Comparison of ENCODE assay signal across 16 cellular contexts in genomic region chr20:25081730-25082497, GRCh38. TPM values are rescaled to one million over a fixed set of nuclear protein-coding genes. Genes with fewer than 3 reads are reported as not detected.
DNase-seq lines count a peak whose midpoint lies in the region; ATAC-seq and TF ChIP-seq lines count a peak whose summit lies in the region.
"Had no signal": no experiment of that assay in that cellular context is flagged by ENCODE, and none has a peak within 500 bp of the region (broad histone marks: within the 10 kb centered on the region; RNA-seq: fewer than 3 reads in every experiment).

VSX1 (minus strand) TSS chr20:25082141; CDS start chr20:25082096, 45 bp downstream.

- DNase-seq in left ventricle myocardium inferior (no peak), heart right ventricle (no peak), WERI-Rb-1 (no peak), testis (no peak), activated gamma-delta T cell (lab: John Stamatoyannopoulos, UW) (no peak), NCI-H1417 treated with DMSO at 0.1 percent for 48 hours (lab: John Stamatoyannopoulos, UW) (no peak)
- no peak for DNase-seq in T-helper 2 cell treated with Interferon-gamma antibody and Interleukin-4, amounts not matched to agents 5 μg/mL and 100 μg/mL, for 36 hours (ENCODE audit: low spot score)
- DNase-seq: MG63; NCI-H2171 treated with DMSO at 0.1 percent for 48 hours; stimulated activated naive CD4-positive, alpha-beta T cell treated with Interleukin-2 at 50 U/mL for 16 hours had no signal

- no peak for ATAC-seq in heart right ventricle

- peaks cover 5% of the 10 kb centered on the region for H3K4me1 Mint-ChIP-seq in T-helper 2 cell treated with Interferon-gamma antibody and Interleukin-4, amounts not matched to agents 5 μg/mL and 100 μg/mL, for 36 hours (ENCODE audit: low read depth)

- TF ChIP-seq POLR2A in testis (IDR thresholded peaks at IDR 0.05): no peak

- H3K36me3 Mint-ChIP-seq in T-helper 2 cell treated with Interferon-gamma antibody and Interleukin-4, amounts not matched to agents 5 μg/mL and 100 μg/mL, for 36 hours (ENCODE audit: low read depth): no peaks in the 10 kb centered on the region

- 4 to 5% methylated on average over 55 to 67 of the region's 67 CpGs for WGBS in heart right ventricle, 2 donors
- WGBS in testis, 2 donors: 7 to 19% methylated on average over 4 to 37 of the region's 67 CpGs

- H3K4me3 ChIP-seq in left ventricle myocardium inferior (peak within 1 kb of the TSS; percentile 28), heart right ventricle (peak within 1 kb of the TSS in 1 of 10 donors; percentile 3), WERI-Rb-1 (ENCODE audit: low read depth, low read length) (peak within 1 kb of the TSS; percentile 48), iPS-18c (ENCODE audit: insufficient read depth, low read depth, low read length) (peak within 1 kb of the TSS; percentile 36), testis (peak within 1 kb of the TSS; percentile 4 to 36)
- H3K4me3 ChIP-seq: BLaER1 treated with 17β-estradiol and CSF1 and Interleukin-3, amounts not matched to agents 10 nM and 100 nM; MG63; SK-N-MC had no signal

- H3K4me3 Mint-ChIP-seq in T-helper 2 cell treated with Interferon-gamma antibody and Interleukin-4, amounts not matched to agents 5 μg/mL and 100 μg/mL, for 36 hours: no peak within 1 kb of the TSS

- H3K27ac ChIP-seq in left ventricle myocardium inferior (replicated peaks) (no peak within 1 kb of the TSS), heart right ventricle (no peak within 1 kb of the TSS), WERI-Rb-1 (no peak within 1 kb of the TSS), testis (no peak within 1 kb of the TSS)
- H3K27ac ChIP-seq: ascending aorta; BLaER1 treated with 17β-estradiol and CSF1 and Interleukin-3, amounts not matched to agents 10 nM and 100 nM; SK-N-MC had no signal

- no peaks in the 10 kb centered on the region for H3K36me3 ChIP-seq in left ventricle myocardium inferior
- no peaks in the 10 kb centered on the region for H3K36me3 ChIP-seq in heart right ventricle
- H3K36me3 ChIP-seq in WERI-Rb-1: no peaks in the 10 kb centered on the region
- no peaks in the 10 kb centered on the region for H3K36me3 ChIP-seq in testis (ENCODE audit: low read depth, missing control alignments)
- H3K36me3 ChIP-seq: ascending aorta; BLaER1 treated with 17β-estradiol and CSF1 and Interleukin-3, amounts not matched to agents 10 nM and 100 nM; MG63 had no signal

- intact Hi-C loops in left ventricle myocardium inferior (cut with micrococcal nuclease) (loop anchor here (10.0 kb wide), 1 partner anchor 83 kb away; no protein-coding TSS in a partner anchor), heart right ventricle (cut with DNase I) (loop anchor here in 7 of 10 donors (2.0 to 10.0 kb wide), 5 partner anchors 93 to 315 kb away; no protein-coding TSS in a partner anchor), testis (cut with DNase I; ENCODE audit: low total_unique reads) (no loop called here)

- H3K27me3 ChIP-seq in left ventricle myocardium inferior (ENCODE audit: low read depth) (peaks cover 100% of the 10 kb centered on the region), heart right ventricle (peaks cover 39 to 100% (median 95%) of the 10 kb centered on the region in 7 donors), WERI-Rb-1 (ENCODE audit: insufficient read depth, low read depth, severe bottlenecking) (peaks cover 43% of the 10 kb centered on the region), testis (no peaks in the 10 kb centered on the region)

- H3K9me3 ChIP-seq in left ventricle myocardium inferior (replicated peaks): no peaks in the 10 kb centered on the region
- H3K9me3 ChIP-seq in heart right ventricle: no peaks in the 10 kb centered on the region
- H3K9me3 ChIP-seq in WERI-Rb-1 (ENCODE audit: severe bottlenecking): no peaks in the 10 kb centered on the region
- H3K9me3 ChIP-seq in iPS-18c (ENCODE audit: control insufficient read depth, insufficient read depth, low read length): peaks cover 2% of the 10 kb centered on the region
- H3K9me3 ChIP-seq in testis: no peaks in the 10 kb centered on the region
- H3K9me3 ChIP-seq: ascending aorta, MG63 had no signal

- no peak within 1 kb of the TSS for H3K27ac Mint-ChIP-seq in T-helper 2 cell treated with Interferon-gamma antibody and Interleukin-4, amounts not matched to agents 5 μg/mL and 100 μg/mL, for 36 hours

- TF ChIP-seq CTCF in left ventricle myocardium inferior (IDR thresholded peaks at IDR 0.05; ENCODE audit: borderline replicate concordance): no peak
- no peak for TF ChIP-seq CTCF in heart right ventricle (IDR thresholded peaks at IDR 0.05)
- TF ChIP-seq CTCF in WERI-Rb-1 (IDR thresholded peaks at IDR 0.05; ENCODE audit: low read depth, low read length): no peak
- no peak for TF ChIP-seq CTCF in testis (IDR thresholded peaks at IDR 0.05)

- H3K27me3 Mint-ChIP-seq in T-helper 2 cell treated with Interferon-gamma antibody and Interleukin-4, amounts not matched to agents 5 μg/mL and 100 μg/mL, for 36 hours (ENCODE audit: low read depth): peaks cover 86% of the 10 kb centered on the region

- no peaks in the 10 kb centered on the region for H3K9me3 Mint-ChIP-seq in T-helper 2 cell treated with Interferon-gamma antibody and Interleukin-4, amounts not matched to agents 5 μg/mL and 100 μg/mL, for 36 hours

- H3K4me1 ChIP-seq in left ventricle myocardium inferior (peaks cover 44% of the 10 kb centered on the region), heart right ventricle (peaks cover 2 to 49% (median 35%) of the 10 kb centered on the region in 9 donors), testis (peaks cover 11% of the 10 kb centered on the region)
- H3K4me1 ChIP-seq: BLaER1 treated with 17β-estradiol and CSF1 and Interleukin-3, amounts not matched to agents 10 nM and 100 nM had no signal

RNA-seq across cellular contexts. Expression of gene VSX1, which starts in this region (rescaled TPM):
- total RNA-seq in left ventricle myocardium inferior (0.33 TPM), heart right ventricle (under 1 TPM in 8 of 10 donors, not detected in 2; 0.20 to 0.79 (median 0.42) TPM), testis (under 1 TPM; 0.16 to 0.37 TPM)
- polyA plus RNA-seq in heart right ventricle (under 1 TPM; 0.16 to 0.37 TPM), testis (ENCODE audit: insufficient read depth, low read depth, low replicate concordance) (0.38 TPM)
- total RNA-seq: ascending aorta, fibroblast of villous mesenchyme, pulmonary artery endothelial cell had no signal
